In the genomic region with DNA sequence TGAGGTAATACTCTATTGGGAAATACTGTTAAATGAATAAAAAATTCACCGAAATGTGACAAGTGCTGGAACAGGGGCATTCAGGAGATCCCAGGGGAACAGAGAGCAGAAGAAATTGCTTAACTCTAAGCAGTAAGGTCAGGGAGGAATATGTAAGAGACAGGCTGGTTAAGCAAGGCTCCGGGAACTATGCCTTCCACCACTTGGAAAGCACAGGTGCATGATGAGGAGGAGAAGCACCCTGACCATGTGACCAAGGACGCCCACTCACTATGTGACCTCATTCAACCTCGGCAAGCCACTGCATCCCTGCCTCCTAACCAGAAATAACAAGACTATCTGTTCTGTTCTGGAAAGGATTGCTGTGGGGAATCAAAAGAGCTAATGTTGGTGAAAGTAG, we compare ENCODE assay signal across 16 cellular contexts.
DNase-seq lines count a peak whose midpoint lies in the region; ATAC-seq, FAIRE-seq and TF ChIP-seq lines count a peak whose summit lies in the region.
"Had no signal": no experiment of that assay in that cellular context is flagged by ENCODE, and none has a peak within 500 bp of the region (broad histone marks: within the 10 kb centered on the region; RNA-seq: fewer than 3 reads in every experiment).

No MANE protein-coding gene starts in this region.

- H3K4me3 Mint-ChIP-seq in CD4-positive, alpha-beta memory T cell = no peak overlapping the region
- H3K4me3 Mint-ChIP-seq: T-cell had no signal

- CTCF ChIA-PET in CD4-positive, alpha-beta memory T cell (lab: Charles Lee; ENCODE audit: partially characterized antibody) = interaction anchor here (1.8 kb wide), 1 partner anchor 266 kb away, joined by 5 read pairs; no protein-coding TSS in a partner anchor
- CTCF ChIA-PET in H1 (lab: Charles Lee; ENCODE audit: partially characterized antibody) = interaction anchor here (0.6 to 2.0 kb wide), 3 partner anchors 230 to 281 kb away, joined by 3 to 4 read pairs (median 3); no protein-coding TSS in a partner anchor

- H2BK120ac ChIP-seq in H1 (replicated peaks; ENCODE audit: low read depth, low read length) = no peak overlapping the region

- WGBS in GM23248 (ENCODE audit: low coverage in 1 of 2, low lambda C conversion rate in 2 of 2, missing lambda C conversion rate in 2 of 2), 2 experiments = 32 to 44% methylated on average over 4 of the region's 4 CpGs
- WGBS in H1 (ENCODE audit: extremely low coverage in 1 of 2, insufficient coverage in 1 of 2, insufficient read length in 1 of 2, insufficient replicate concordance in 2 of 2, low coverage in 1 of 2, low lambda C conversion rate in 2 of 2, missing lambda C conversion rate in 1 of 2), 2 experiments = 87% methylated on average over 4 of the region's 4 CpGs; no CpG with 5 or more reads in 1 of the 2 experiments

- no peak overlapping the region for H4K8ac ChIP-seq in H1 (ENCODE audit: extremely low read depth, insufficient read depth, low read length)

- no peak overlapping the region for H2BK15ac ChIP-seq in H1 (ENCODE audit: low read length)

- peaks cover 24 to 46% (median 32%) of the 10 kb centered on the region in 4 donors for H3K4me1 Mint-ChIP-seq in CD4-positive, alpha-beta memory T cell

- no peak overlapping the region for H3K9ac ChIP-seq in GM23248
- H3K9ac ChIP-seq in H1 (replicated peaks in 1 of 4; ENCODE audit: extremely low read depth in 1 of 4, low read depth in 3 of 4, low read length in 3 of 4) = no peak overlapping the region
- H3K9ac ChIP-seq: BLaER1 had no signal

- H2BK12ac ChIP-seq in H1 (ENCODE audit: low read depth, low read length) = no peak overlapping the region

- H3F3A ChIP-seq in GM23248 (ENCODE audit: insufficient read depth) = no peaks in the 10 kb centered on the region

- H3K4ac ChIP-seq in H1 (replicated peaks; ENCODE audit: insufficient read length, low read depth, low read length) = no peak overlapping the region

- no peak overlapping the region for H4K5ac ChIP-seq in H1 (ENCODE audit: insufficient read length, low read depth, low read length)

- no peak overlapping the region for H2AFZ ChIP-seq in GM23248
- H2AFZ ChIP-seq in H1 (ENCODE audit: low read length) = no peak overlapping the region

- TF ChIP-seq POLR2A in H1 (IDR thresholded peaks at IDR 0.05; ENCODE audit: control extremely low read depth in 1 of 2, low read depth in 2 of 2, low read length in 2 of 2) = no peak

- no peaks in the 10 kb centered on the region for H3K27me3 Mint-ChIP-seq in CD4-positive, alpha-beta memory T cell
- H3K27me3 Mint-ChIP-seq: T-cell had no signal

- H4K91ac ChIP-seq in H1 (replicated peaks; ENCODE audit: insufficient read length, low read length) = peak overlapping the region; percentile 18

- H3K56ac ChIP-seq in H1 (replicated peaks; ENCODE audit: insufficient read length, low read depth, low read length) = no peak overlapping the region

- H3K4me3 ChIP-seq in CD4-positive, alpha-beta memory T cell (ENCODE audit: low read length in 2 of 2) = no peak overlapping the region
- H3K4me3 ChIP-seq in GM23248 (no peak overlapping the region), H1 (ENCODE audit: extremely low read depth in 1 of 4, insufficient read depth in 2 of 4, low read depth in 3 of 4, low read length in 4 of 4) (no peak overlapping the region)
- H3K4me3 ChIP-seq: BLaER1, lower lobe of right lung had no signal

- no peak overlapping the region for H3K18ac ChIP-seq in H1 (ENCODE audit: extremely low read depth, low read length)

- TF ChIP-seq RAD21 in H1 (IDR thresholded peaks at IDR 0.05 in 1 of 2, conservative IDR thresholded peaks at IDR 0.05 in 1 of 2; ENCODE audit: low read depth in 2 of 2, low read length in 2 of 2) = no peak

- H2BK20ac ChIP-seq in H1 (ENCODE audit: low read length) = no peak overlapping the region

- H3K36me3 Mint-ChIP-seq in CD4-positive, alpha-beta memory T cell = peaks cover 21 to 39% of the 10 kb centered on the region in 2 donors

- 0 out of 2 replicates have a peak overlapping the region, but pooled peaks have one; percentile 42 for H2AK5ac ChIP-seq in H1 (ENCODE audit: low read depth, low read length)

- FAIRE-seq in H1 (lab: Jason Lieb, UNC) = peak; percentile 65

- no peak overlapping the region for H3K23ac ChIP-seq in H1 (ENCODE audit: insufficient read length)

- in situ Hi-C loops in GM23248 (cut with MboI) = no loop called here

- H3K79me1 ChIP-seq in H1 (ENCODE audit: low read depth, low read length) = no peaks in the 10 kb centered on the region

- no peak for ATAC-seq in HG02973 (IDR thresholded peaks at IDR 0.05; ENCODE audit: unreplicated experiment)
- ATAC-seq: T-cell had no signal

- H4K20me1 ChIP-seq in GM23248 (ENCODE audit: insufficient read depth) (no peaks in the 10 kb centered on the region), H1 (replicated peaks in 1 of 2; ENCODE audit: control insufficient read depth in 1 of 2, insufficient read depth in 2 of 2, low read length in 2 of 2) (no peaks in the 10 kb centered on the region)

- H3K36me3 ChIP-seq in CD4-positive, alpha-beta memory T cell (ENCODE audit: insufficient read depth, low read length) = no peaks in the 10 kb centered on the region
- H3K36me3 ChIP-seq in GM23248 (ENCODE audit: low read depth) = no peaks in the 10 kb centered on the region
- no peaks in the 10 kb centered on the region; a peak in 1 of 8 replicates for H3K36me3 ChIP-seq in H1 (ENCODE audit: control insufficient read depth in 2 of 4, insufficient read depth in 4 of 4, low read length in 3 of 4)
- H3K36me3 ChIP-seq: lower lobe of right lung had no signal

- no peaks in the 10 kb centered on the region for H3K79me2 ChIP-seq in GM23248 (ENCODE audit: insufficient read depth)
- H3K79me2 ChIP-seq in H1 (ENCODE audit: control insufficient read depth in 1 of 2, insufficient read depth in 2 of 2, low read length in 2 of 2) = no peaks in the 10 kb centered on the region

- H3K23me2 ChIP-seq in H1 (ENCODE audit: low read depth, low read length) = no peaks in the 10 kb centered on the region

- H3K4me2 ChIP-seq in GM23248 (ENCODE audit: unreplicated experiment) (no peak overlapping the region), H1 (ENCODE audit: insufficient read depth in 1 of 2, low read depth in 2 of 2, low read length in 2 of 2) (no peak overlapping the region)
- H3K4me2 ChIP-seq: BLaER1 had no signal

- H3K9me2 ChIP-seq in GM23248 (ENCODE audit: insufficient read depth) = no peaks in the 10 kb centered on the region

- TF ChIP-seq EP300 in H1 (IDR thresholded peaks at IDR 0.05; ENCODE audit: borderline replicate concordance in 1 of 2, low read depth in 2 of 2, low read length in 2 of 2) = no peak

- no peaks in the 10 kb centered on the region for H3K9me3 ChIP-seq in CD4-positive, alpha-beta memory T cell (ENCODE audit: control insufficient read depth in 1 of 2, low read length in 2 of 2)
- H3K9me3 ChIP-seq in GM23248 (ENCODE audit: low read depth) = no peaks in the 10 kb centered on the region
- H3K9me3 ChIP-seq in H1 (ENCODE audit: insufficient read depth in 2 of 2, low read depth in 1 of 2, low read length in 1 of 2) = no peaks in the 10 kb centered on the region
- H3K9me3 ChIP-seq: BLaER1, lower lobe of right lung had no signal

- POLR2A ChIA-PET in CD4-positive, alpha-beta memory T cell (lab: Charles Lee; ENCODE audit: partially characterized antibody) = no interaction called here
- POLR2A ChIA-PET in H1 (lab: Charles Lee; ENCODE audit: partially characterized antibody) = no interaction called here

- intact Hi-C loops in CD4-positive, alpha-beta memory T cell (cut with micrococcal nuclease) = loop anchor here (10.0 kb wide), 1 partner anchor 605 kb away; no protein-coding TSS in a partner anchor

- TF ChIP-seq CTCF in H1 (IDR thresholded peaks at IDR 0.05; ENCODE audit: control extremely low read depth in 1 of 3, insufficient read depth in 1 of 3, low read depth in 1 of 3, low read length in 3 of 3) = no peak

- no peak overlapping the region for H3K14ac ChIP-seq in H1 (ENCODE audit: insufficient read length)

- H3K4me1 ChIP-seq in CD4-positive, alpha-beta memory T cell (ENCODE audit: insufficient read depth, low read length) = peaks cover 24% of the 10 kb centered on the region
- H3K4me1 ChIP-seq in GM23248 (ENCODE audit: insufficient read depth) (no peaks in the 10 kb centered on the region), H1 (replicated peaks in 1 of 4; ENCODE audit: control insufficient read depth in 3 of 4, insufficient read depth in 4 of 4, low read length in 3 of 4) (peaks cover 2 to 10% (median 5%) of the 10 kb centered on the region in 4 experiments; a peak in 4 of 7 replicates)
- H3K4me1 ChIP-seq: BLaER1 had no signal

- no peak overlapping the region for H3K27ac ChIP-seq in CD4-positive, alpha-beta memory T cell (ENCODE audit: low read depth, low read length)
- H3K27ac ChIP-seq in GM23248 = no peak overlapping the region
- H3K27ac ChIP-seq in H1 (ENCODE audit: low read depth, low read length) = no peak overlapping the region
- H3K27ac ChIP-seq: BLaER1, lower lobe of right lung had no signal

- no peak for DNase-seq in CD4-positive, alpha-beta memory T cell
- DNase-seq in GM23248 = peak; percentile 1
- no peak for DNase-seq in H1 (ENCODE audit: low read depth in 1 of 2, low spot score in 2 of 2)
- DNase-seq in myocyte (ENCODE audit: low read depth) = peak; percentile 39
- no peak for DNase-seq in NCI-H1105 (lab: John Stamatoyannopoulos, UW)
- DNase-seq in effector CD8-positive, alpha-beta T cell (lab: John Stamatoyannopoulos, UW) = no peak
- no peak for DNase-seq in HuH-7.5 (ENCODE audit: low spot score)
- DNase-seq: aorta; effector memory CD4-positive, alpha-beta T cell; glutamatergic neuron; lower lobe of right lung; NCI-H2081; stimulated activated naive CD4-positive, alpha-beta T cell treated with Interleukin-2 at 50 U/mL for 16 hours; T-cell had no signal

- peak overlapping the region in 4 of 7 donors; percentile 10 to 70 (median 59) for H3K27ac Mint-ChIP-seq in CD4-positive, alpha-beta memory T cell
- H3K27ac Mint-ChIP-seq: T-cell had no signal

- H3K27me3 ChIP-seq in CD4-positive, alpha-beta memory T cell (ENCODE audit: insufficient read depth, low read length) = no peaks in the 10 kb centered on the region
- no peaks in the 10 kb centered on the region for H3K27me3 ChIP-seq in GM23248 (replicated peaks; ENCODE audit: insufficient read depth)
- H3K27me3 ChIP-seq in H1 (replicated peaks in 1 of 4; ENCODE audit: control insufficient read depth in 3 of 4, extremely low read depth in 1 of 4, insufficient read depth in 3 of 4, low read length in 3 of 4) = no peaks in the 10 kb centered on the region
- H3K27me3 ChIP-seq: BLaER1 had no signal

- H2BK5ac ChIP-seq in H1 (ENCODE audit: low read depth, low read length) = no peak overlapping the region

- no peaks in the 10 kb centered on the region for H3K9me3 Mint-ChIP-seq in CD4-positive, alpha-beta memory T cell
- H3K9me3 Mint-ChIP-seq: T-cell had no signal

TF ChIP-seq in H1, 55 proteins besides CTCF, POLR2A, EP300 and RAD21 (continues in another document):
- TF ChIP-seq PHF8 (conservative IDR thresholded peaks at IDR 0.05; ENCODE audit: low read depth, low read length) = no peak
- no peak for TF ChIP-seq POU5F1 (IDR thresholded peaks at IDR 0.05; ENCODE audit: low read depth, low read length)

Comparison
In these comparisons a context has a peak if more than half of its experiments do, and no peak if none do; other contexts are left out.
1. DNase-seq: peak in GM23248 (single experiment) and myocyte (single experiment); none in CD4-positive, alpha-beta memory T cell (0 of 5), H1 (0 of 2), NCI-H1105 (single experiment), effector CD8-positive, alpha-beta T cell (single experiment) and HuH-7.5 (single experiment).